In genomic region chr1:230851291-230851691, GRCh38 we compare ENCODE assay signal across 11 cellular contexts. TPM values are rescaled to one million over a fixed set of nuclear protein-coding genes. Genes with fewer than 3 reads are reported as not detected.
DNase-seq lines count a peak whose midpoint lies in the region; ATAC-seq, FAIRE-seq and TF ChIP-seq lines count a peak whose summit lies in the region.
"Had no signal": no experiment of that assay in that cellular context is flagged by ENCODE, and none has a peak within 500 bp of the region (broad histone marks: within the 10 kb centered on the region; RNA-seq: fewer than 3 reads in every experiment).

No MANE protein-coding gene starts in this region.

- H2BK15ac ChIP-seq in H1 (ENCODE audit: low read length): no peak overlapping the region

- H2BK120ac ChIP-seq in H1 (replicated peaks; ENCODE audit: low read depth, low read length): no peak overlapping the region

- H3K27me3 Mint-ChIP-seq in mesothelial cell of epicardium (ENCODE audit: low read depth) (no peaks in the 10 kb centered on the region), CD14-positive monocyte (ENCODE audit: low read depth in 3 of 3) (peaks cover 0 to 1% (median 0%) of the 10 kb centered on the region in 3 donors)
- no peaks in the 10 kb centered on the region for H3K27me3 Mint-ChIP-seq in stimulated activated naive CD8-positive, alpha-beta T cell treated with anti-CD3 and anti-CD28 coated beads, Interleukin-15, amount 100 ng/mL, for 72 hours

- POLR2A ChIA-PET in H1 (lab: Charles Lee; ENCODE audit: partially characterized antibody): no interaction called here

- H2BK12ac ChIP-seq in H1 (ENCODE audit: low read depth, low read length): no peak overlapping the region

- TF ChIP-seq RAD21 in H1 (IDR thresholded peaks at IDR 0.05 in 1 of 2, conservative IDR thresholded peaks at IDR 0.05 in 1 of 2; ENCODE audit: low read depth in 2 of 2, low read length in 2 of 2): no peak

- peaks cover 6 to 10% of the 10 kb centered on the region in 2 experiments for H4K20me1 ChIP-seq in H1 (replicated peaks in 1 of 2; ENCODE audit: control insufficient read depth in 1 of 2, insufficient read depth in 2 of 2, low read length in 2 of 2)

- intact Hi-C loops in left ventricle myocardium inferior (cut with micrococcal nuclease): no loop called here
- intact Hi-C loops in cardiac septum (cut with DNase I): no loop called here
- intact Hi-C loops in vagina (cut with DNase I): no loop called here
- intact Hi-C loops in CD14-positive monocyte (cut with micrococcal nuclease): no loop called here

- H3K14ac ChIP-seq in H1 (ENCODE audit: insufficient read length): no peak overlapping the region

- H3K4me3 Mint-ChIP-seq in mesothelial cell of epicardium (no peak overlapping the region), CD14-positive monocyte (no peak overlapping the region)
- H3K4me3 Mint-ChIP-seq in stimulated activated naive CD8-positive, alpha-beta T cell treated with anti-CD3 and anti-CD28 coated beads, Interleukin-15, amount 100 ng/mL, for 72 hours: no peak overlapping the region

- no peak overlapping the region for H2AK5ac ChIP-seq in H1 (ENCODE audit: low read depth, low read length)

- FAIRE-seq in H1 (lab: Jason Lieb, UNC): no peak

- H3K27ac ChIP-seq in left ventricle myocardium inferior (replicated peaks): peak overlapping the region; percentile 91
- no peak overlapping the region for H3K27ac ChIP-seq in H1 (ENCODE audit: low read depth, low read length)
- peak overlapping the region; percentile 76 for H3K27ac ChIP-seq in vagina

- H3K9me3 Mint-ChIP-seq in mesothelial cell of epicardium (peaks cover 4% of the 10 kb centered on the region), CD14-positive monocyte (peaks cover 0 to 4% (median 2%) of the 10 kb centered on the region in 7 donors)
- H3K9me3 Mint-ChIP-seq in stimulated activated naive CD8-positive, alpha-beta T cell treated with anti-CD3 and anti-CD28 coated beads, Interleukin-15, amount 100 ng/mL, for 72 hours: no peaks in the 10 kb centered on the region

- no peaks in the 10 kb centered on the region for H3K23me2 ChIP-seq in H1 (ENCODE audit: low read depth, low read length)

- TF ChIP-seq POLR2A in H1 (IDR thresholded peaks at IDR 0.05; ENCODE audit: control extremely low read depth in 1 of 2, low read depth in 2 of 2, low read length in 2 of 2) (no peak), vagina (IDR thresholded peaks at IDR 0.05) (no peak)

- no peak overlapping the region for H2AFZ ChIP-seq in H1 (ENCODE audit: low read length)

- H3K9ac ChIP-seq in H1 (replicated peaks in 1 of 4; ENCODE audit: extremely low read depth in 1 of 4, low read depth in 3 of 4, low read length in 3 of 4): no peak overlapping the region

- no peak overlapping the region for H3K4me2 ChIP-seq in H1 (ENCODE audit: insufficient read depth in 1 of 2, low read depth in 2 of 2, low read length in 2 of 2)

- H3K27ac Mint-ChIP-seq in mesothelial cell of epicardium (peak overlapping the region; percentile 96), CD14-positive monocyte (no peak overlapping the region)
- no peak overlapping the region for H3K27ac Mint-ChIP-seq in stimulated activated naive CD8-positive, alpha-beta T cell treated with anti-CD3 and anti-CD28 coated beads, Interleukin-15, amount 100 ng/mL, for 72 hours

- no peak for ATAC-seq in stimulated activated naive CD8-positive, alpha-beta T cell treated with anti-CD3 and anti-CD28 coated beads, Interleukin-15, amount 100 ng/mL, for 72 hours

- TF ChIP-seq CTCF in left ventricle myocardium inferior (IDR thresholded peaks at IDR 0.05; ENCODE audit: borderline replicate concordance): no peak
- TF ChIP-seq CTCF in H1 (IDR thresholded peaks at IDR 0.05; ENCODE audit: control extremely low read depth in 1 of 3, insufficient read depth in 1 of 3, low read depth in 1 of 3, low read length in 3 of 3): no peak
- TF ChIP-seq CTCF in mesothelial cell of epicardium (IDR thresholded peaks at IDR 0.05; ENCODE audit: unreplicated experiment): no peak
- no peak for TF ChIP-seq CTCF in vagina (IDR thresholded peaks at IDR 0.05)
- no peak for TF ChIP-seq CTCF in CD14-positive monocyte (IDR thresholded peaks at IDR 0.05)

- H3K36me3 Mint-ChIP-seq in mesothelial cell of epicardium (peaks cover 39% of the 10 kb centered on the region), CD14-positive monocyte (no peaks in the 10 kb centered on the region)

- H2BK5ac ChIP-seq in H1 (ENCODE audit: low read depth, low read length): no peak overlapping the region; the same call in 1 of the 2 replicates

- no peak for TF ChIP-seq EP300 in H1 (IDR thresholded peaks at IDR 0.05; ENCODE audit: borderline replicate concordance in 1 of 2, low read depth in 2 of 2, low read length in 2 of 2)

- H3K79me1 ChIP-seq in H1 (ENCODE audit: low read depth, low read length): peaks cover 18% of the 10 kb centered on the region

- H3K36me3 ChIP-seq in left ventricle myocardium inferior (peaks cover 37% of the 10 kb centered on the region), H1 (ENCODE audit: control insufficient read depth in 2 of 4, insufficient read depth in 4 of 4, low read length in 3 of 4) (peaks cover 0 to 18% (median 7%) of the 10 kb centered on the region in 4 experiments; a peak in 5 of 8 replicates), vagina (peaks cover 0 to 17% of the 10 kb centered on the region in 2 donors)

- no peak overlapping the region for H4K91ac ChIP-seq in H1 (replicated peaks; ENCODE audit: insufficient read length, low read length)

- H3K4me1 Mint-ChIP-seq in mesothelial cell of epicardium (peaks cover 65% of the 10 kb centered on the region), CD14-positive monocyte (no peaks in the 10 kb centered on the region)
- H3K4me1 Mint-ChIP-seq in stimulated activated naive CD8-positive, alpha-beta T cell treated with anti-CD3 and anti-CD28 coated beads, Interleukin-15, amount 100 ng/mL, for 72 hours: no peaks in the 10 kb centered on the region

- no peak overlapping the region for H4K8ac ChIP-seq in H1 (ENCODE audit: extremely low read depth, insufficient read depth, low read length)

- peaks cover 0 to 4% of the 10 kb centered on the region in 2 experiments; a peak in 2 of 4 replicates for H3K79me2 ChIP-seq in H1 (ENCODE audit: control insufficient read depth in 1 of 2, insufficient read depth in 2 of 2, low read length in 2 of 2)

- WGBS in H1 (ENCODE audit: extremely low coverage in 1 of 2, insufficient coverage in 1 of 2, insufficient read length in 1 of 2, insufficient replicate concordance in 2 of 2, low coverage in 1 of 2, low lambda C conversion rate in 2 of 2, missing lambda C conversion rate in 1 of 2), 2 experiments: 63% methylated on average over 4 of the region's 5 CpGs; no CpG with 5 or more reads in 1 of the 2 experiments

- no peak overlapping the region for H4K5ac ChIP-seq in H1 (ENCODE audit: insufficient read length, low read depth, low read length)

- CTCF ChIA-PET in H1 (lab: Charles Lee; ENCODE audit: partially characterized antibody): interaction anchor here (0.9 to 3.6 kb wide), 5 partner anchors 9 to 30 kb away, joined by 3 to 16 read pairs (median 3); no protein-coding TSS in a partner anchor

- H3K4me1 ChIP-seq in left ventricle myocardium inferior: peaks cover 82% of the 10 kb centered on the region
- H3K4me1 ChIP-seq in H1 (replicated peaks in 1 of 4; ENCODE audit: control insufficient read depth in 3 of 4, insufficient read depth in 4 of 4, low read length in 3 of 4): peaks cover 3 to 13% (median 6%) of the 10 kb centered on the region in 4 experiments; a peak in 6 of 7 replicates
- H3K4me1 ChIP-seq in vagina: peaks cover 47% of the 10 kb centered on the region

- no peak overlapping the region for H3K18ac ChIP-seq in H1 (ENCODE audit: extremely low read depth, low read length)

- no peak overlapping the region for H3K4ac ChIP-seq in H1 (replicated peaks; ENCODE audit: insufficient read length, low read depth, low read length)

- peaks cover 8% of the 10 kb centered on the region for H3K9me3 ChIP-seq in left ventricle myocardium inferior (replicated peaks)
- H3K9me3 ChIP-seq in H1 (ENCODE audit: insufficient read depth in 2 of 2, low read depth in 1 of 2, low read length in 1 of 2): 0 out of 4 replicates have a peak, but pooled peaks cover 0 to 2% of the 10 kb centered on the region in 2 experiments
- no peaks in the 10 kb centered on the region for H3K9me3 ChIP-seq in vagina

- no peak for DNase-seq in left ventricle myocardium inferior
- no peak for DNase-seq in cardiac septum (ENCODE audit: low spot score)
- DNase-seq in H1 (ENCODE audit: low read depth in 1 of 2, low spot score in 2 of 2): no peak
- peak in 1 of 2 experiments; percentile 63 for DNase-seq in mesothelial cell of epicardium (ENCODE audit: low spot score in 2 of 2, unreplicated experiment in 2 of 2)
- no peak for DNase-seq in vagina (ENCODE audit: extremely low spot score in 2 of 2)
- no peak for DNase-seq in CD14-positive monocyte (ENCODE audit: low spot score)
- no peak for DNase-seq in GDM1 (lab: John Stamatoyannopoulos, UW)
- DNase-seq in stimulated activated naive CD8-positive, alpha-beta T cell treated with anti-CD3 and anti-CD28 coated beads, Interleukin-15, amount 100 ng/mL, for 72 hours: no peak
- DNase-seq: effector CD4-positive, alpha-beta T cell; KBM-7; NCI-H2171 had no signal

- H3K23ac ChIP-seq in H1 (ENCODE audit: insufficient read length): no peak overlapping the region

- H3K4me3 ChIP-seq in left ventricle myocardium inferior (no peak overlapping the region), H1 (ENCODE audit: extremely low read depth in 1 of 4, insufficient read depth in 2 of 4, low read depth in 3 of 4, low read length in 4 of 4) (no peak overlapping the region), vagina (no peak overlapping the region)

- H3K27me3 ChIP-seq in left ventricle myocardium inferior (ENCODE audit: low read depth) (no peaks in the 10 kb centered on the region), H1 (replicated peaks in 1 of 4; ENCODE audit: control insufficient read depth in 3 of 4, extremely low read depth in 1 of 4, insufficient read depth in 3 of 4, low read length in 3 of 4) (no peaks in the 10 kb centered on the region), vagina (no peaks in the 10 kb centered on the region)

- H3K56ac ChIP-seq in H1 (replicated peaks; ENCODE audit: insufficient read length, low read depth, low read length): no peak overlapping the region

- no peak overlapping the region for H2BK20ac ChIP-seq in H1 (ENCODE audit: low read length)

RNA-seq across cellular contexts. Expression of gene C1orf198, which starts 17.0 kb away (rescaled TPM):
- total RNA-seq in left ventricle myocardium inferior: 32.7 TPM
- total RNA-seq in cardiac septum: 73.9 TPM
- 45.0 and 45.3 TPM in 2 replicates for total RNA-seq in H1 (2021; fragmentation: NEBNext Ultra II Directional; extraction: Animal tissue kit (Norgen Biotek cat#: 25700))
- 29.4 and 30.6 TPM in 2 replicates for polyA plus RNA-seq in H1 (2011; rRNA removed)
- polyA plus RNA-seq in H1 (2011; cell fraction: cytosol; rRNA removed): 32.2 TPM
- 23.1 TPM for polyA plus RNA-seq in H1 (2011; cell fraction: nucleus; rRNA removed)
- 24.6 to 27.9 TPM (median 26.5 TPM) in 4 replicates for polyA plus RNA-seq in H1 (2012, experiment 1 of 2)
- 29.4 TPM for polyA plus RNA-seq in H1 (2012, experiment 2 of 2)
- polyA plus RNA-seq in H1 (2013, experiment 1 of 2): 20.2 TPM
- polyA plus RNA-seq in H1 (2013, experiment 2 of 2): 20.4 TPM
- polyA minus RNA-seq in H1 (2011; rRNA and poly(A)+ RNA removed): 34.2 and 34.3 TPM in 2 replicates
- 33.5 TPM for polyA minus RNA-seq in H1 (2011; cell fraction: cytosol; rRNA and poly(A)+ RNA removed)
- polyA minus RNA-seq in H1 (2011; cell fraction: nucleus; rRNA and poly(A)+ RNA removed): 18.6 TPM
- total RNA-seq in mesothelial cell of epicardium: 143 to 151 TPM (median 149 TPM) in 3 replicates
- total RNA-seq in vagina: 38.8 TPM
- 1 to 10 TPM; 1.6 to 2.7 TPM for polyA plus RNA-seq in CD14-positive monocyte
